ENCODE assay signal across 10 cellular contexts in genomic region chr18:5239447-5239846, GRCh38. TPM values are rescaled to one million over a fixed set of nuclear protein-coding genes. Genes with fewer than 3 reads are reported as not detected.
DNase-seq lines count a peak whose midpoint lies in the region; ATAC-seq and TF ChIP-seq lines count a peak whose summit lies in the region.
"Had no signal": no experiment of that assay in that cellular context is flagged by ENCODE, and none has a peak within 500 bp of the region (broad histone marks: within the 10 kb centered on the region; RNA-seq: fewer than 3 reads in every experiment).

No MANE protein-coding gene starts in this region.

- no peak for TF ChIP-seq POLR2A in gastrocnemius medialis (IDR thresholded peaks at IDR 0.05)

- H3K4me3 ChIP-seq in GM12865 (ENCODE audit: low read depth, low read length), result peak overlapping the region; percentile 78
- H3K4me3 ChIP-seq in SJCRH30, result peak overlapping the region; percentile 71
- H3K4me3 ChIP-seq in fibroblast of mammary gland (ENCODE audit: control insufficient read depth, low read depth, low read length), result peak overlapping the region; percentile 85
- peak overlapping the region; percentile 76 to 89 (median 82) for H3K4me3 ChIP-seq in gastrocnemius medialis
- no peak overlapping the region for H3K4me3 ChIP-seq in HAP-1

- H3K36me3 ChIP-seq in SJCRH30, result no peaks in the 10 kb centered on the region
- peaks cover 0 to 34% of the 10 kb centered on the region in 2 donors for H3K36me3 ChIP-seq in gastrocnemius medialis
- no peaks in the 10 kb centered on the region for H3K36me3 ChIP-seq in HAP-1 (replicated peaks)

- no peaks in the 10 kb centered on the region for H3K4me1 ChIP-seq in SJCRH30
- H3K4me1 ChIP-seq in gastrocnemius medialis, result peaks cover 39 to 46% of the 10 kb centered on the region in 2 donors
- no peaks in the 10 kb centered on the region for H3K4me1 ChIP-seq in HAP-1

- intact Hi-C loops in gastrocnemius medialis (cut with DNase I; ENCODE audit: low total_unique reads), result no loop called here

- TF ChIP-seq CTCF in GM12865 (IDR thresholded peaks at IDR 0.05; ENCODE audit: insufficient read depth, low read depth, low read length, missing control alignments), result no peak
- TF ChIP-seq CTCF in fibroblast of mammary gland (conservative IDR thresholded peaks at IDR 0.05; ENCODE audit: control insufficient read depth, insufficient read depth, low read depth, low read length), result no peak
- TF ChIP-seq CTCF in gastrocnemius medialis (IDR thresholded peaks at IDR 0.05 in 4 of 5, conservative IDR thresholded peaks at IDR 0.05 in 1 of 5), result no peak

- in situ Hi-C loops in gastrocnemius medialis (cut with MboI; ENCODE audit: low sequenced_read_pairs in 4 of 4) (loop anchor here in 3 of 4 donors (5.0 to 10.0 kb wide), 3 partner anchors 48 to 55 kb away; partner anchors contain the start of gene ZBTB14 (in 1 of the 3)), HAP-1 (cut with MboI; ENCODE audit: low sequenced_read_pairs) (no loop called here)

- H3K27me3 ChIP-seq in SJCRH30, result no peaks in the 10 kb centered on the region
- H3K27me3 ChIP-seq in gastrocnemius medialis, result no peaks in the 10 kb centered on the region
- H3K27me3 ChIP-seq in HAP-1 (ENCODE audit: low read depth), result no peaks in the 10 kb centered on the region; the same call in 1 of the 2 replicates

- DNase-seq in GM12865 (ENCODE audit: low read depth) (no peak), SJCRH30 (no peak), fibroblast of mammary gland (ENCODE audit: low read depth) (no peak), gastrocnemius medialis (no peak), putamen (ENCODE audit: low spot score) (no peak), HAP-1 (ENCODE audit: low spot score in 2 of 2) (no peak), GM03348 (ENCODE audit: low spot score) (no peak)
- DNase-seq: NCI-H1930 had no signal

- no peak overlapping the region for H3K27ac ChIP-seq in SJCRH30
- H3K27ac ChIP-seq in gastrocnemius medialis, result peak overlapping the region; percentile 96 to 99 (median 98)

- no peaks in the 10 kb centered on the region for H3K9me3 ChIP-seq in SJCRH30 (replicated peaks)
- H3K9me3 ChIP-seq in gastrocnemius medialis, result no peaks in the 10 kb centered on the region
- no peaks in the 10 kb centered on the region for H3K9me3 ChIP-seq in HAP-1

- ATAC-seq in gastrocnemius medialis (no peak), HG03135 (IDR thresholded peaks at IDR 0.05; ENCODE audit: unreplicated experiment) (no peak)

RNA-seq across cellular contexts. Expression of gene AKAIN1, which starts 42.4 kb away (rescaled TPM):
- not detected in 2 replicates for total RNA-seq in SJCRH30 (2014; rRNA removed; shearing (Covaris generic))
- total RNA-seq in gastrocnemius medialis, result not detected
- total RNA-seq: omental fat pad had no signal

RNA-seq across cellular contexts. Expression of gene ZBTB14, which starts 56.1 kb away (rescaled TPM):
- total RNA-seq in SJCRH30 (2014; rRNA removed; shearing (Covaris generic)), result 10.9 and 15.2 TPM in 2 replicates
- 1 to 10 TPM; 5.9 to 9.5 (median 6.6) TPM for total RNA-seq in gastrocnemius medialis
